34 cellular contexts compared by ENCODE assay signal in genomic region chr3:104275199-104275598, GRCh38.
DNase-seq lines count a peak whose midpoint lies in the region; ATAC-seq, FAIRE-seq and TF ChIP-seq lines count a peak whose summit lies in the region.
"Had no signal": no experiment of that assay in that cellular context is flagged by ENCODE, and none has a peak within 500 bp of the region (broad histone marks: within the 10 kb centered on the region; RNA-seq: fewer than 3 reads in every experiment).

No MANE protein-coding gene starts in this region.

- no peaks in the 10 kb centered on the region for H3K27me3 ChIP-seq in adipocyte (replicated peaks; ENCODE audit: control insufficient read depth, insufficient read depth, low read length)
- H3K27me3 ChIP-seq: BE2C; BLaER1; BLaER1 treated with 17β-estradiol and CSF1 and Interleukin-3, amounts not matched to agents 10 nM and 100 nM had no signal

- H3K9ac ChIP-seq in adipocyte (ENCODE audit: low read length) = no peak overlapping the region
- H3K9ac ChIP-seq: BLaER1; BLaER1 treated with 17β-estradiol and CSF1 and Interleukin-3, amounts not matched to agents 10 nM and 100 nM had no signal

- FAIRE-seq in A204.1 (lab: Jason Lieb, UNC) = peak; percentile 3
- FAIRE-seq in colon (lab: Jason Lieb, UNC) = peak; percentile 60
- FAIRE-seq in urothelium cell line (lab: Jason Lieb, UNC) = no peak
- FAIRE-seq: A549, D721Med had no signal

- no peak for ATAC-seq in GM19455 (IDR thresholded peaks at IDR 0.05; ENCODE audit: unreplicated experiment)
- ATAC-seq: A549; CD8-positive, alpha-beta T cell had no signal

- H3K36me3 ChIP-seq in HEK293 (ENCODE audit: control insufficient read depth in 2 of 2, insufficient read depth in 1 of 2, low read length in 2 of 2) (no peaks in the 10 kb centered on the region), adipocyte (ENCODE audit: control insufficient read depth, insufficient read depth, low read length, severe bottlenecking) (no peaks in the 10 kb centered on the region)
- H3K36me3 ChIP-seq: BE2C; BLaER1; BLaER1 treated with 17β-estradiol and CSF1 and Interleukin-3, amounts not matched to agents 10 nM and 100 nM had no signal

- H3K4me1 ChIP-seq in HEK293 (ENCODE audit: control insufficient read depth, insufficient read depth, low read length) (0 out of 2 replicates have a peak, but pooled peaks cover 2% of the 10 kb centered on the region), adipocyte (ENCODE audit: control insufficient read depth, insufficient read depth, low read length) (no peaks in the 10 kb centered on the region)
- H3K4me1 ChIP-seq: A549; BE2C; BLaER1; BLaER1 treated with 17β-estradiol and CSF1 and Interleukin-3, amounts not matched to agents 10 nM and 100 nM; Caco-2 had no signal

- POLR2A ChIA-PET in HEK293 (lab: Yijun Ruan, JAX) = no interaction called here

- H3K27ac ChIP-seq in HEK293 (ENCODE audit: extremely low read depth, low read depth, low read length) = no peak overlapping the region
- H3K27ac ChIP-seq: 22Rv1; A549; BLaER1; BLaER1 treated with 17β-estradiol and CSF1 and Interleukin-3, amounts not matched to agents 10 nM and 100 nM; C4-2B had no signal

- no peak for DNase-seq in adipocyte (ENCODE audit: low read depth)
- DNase-seq in HuH-7 (ENCODE audit: low spot score) = no peak
- no peak for DNase-seq in urothelium cell line (ENCODE audit: low spot score)
- DNase-seq in NCI-H146 treated with DMSO at 0.1 percent for 48 hours (lab: John Stamatoyannopoulos, UW; ENCODE audit: unreplicated experiment) = no peak
- DNase-seq: 8988T; ACHN; AML-193; BE2C; C1 segment of cervical spinal cord; Caco-2; Calu3; CD4-positive, alpha-beta memory T cell; CD4-positive, alpha-beta T cell; CD4-positive, CD25-positive, alpha-beta regulatory T cell; CD8-positive, alpha-beta memory T cell; CD8-positive, alpha-beta T cell; COR-L47; DMS 273 treated with DMSO at 0.1 percent for 48 hours; DMS153; DMS53; DMS79; DMS79 treated with DMSO at 0.1 percent for 48 hours; DND-41; EL had no signal

- H3K4me3 ChIP-seq in HEK293 (ENCODE audit: low read depth, low read length) (no peak overlapping the region), adipocyte (ENCODE audit: low read length) (peak overlapping the region; percentile 37)
- H3K4me3 ChIP-seq: A549; BLaER1; BLaER1 treated with 17β-estradiol and CSF1 and Interleukin-3, amounts not matched to agents 10 nM and 100 nM had no signal

- H3K9me3 ChIP-seq in HEK293 (ENCODE audit: control insufficient read depth, insufficient read depth, low read depth, low read length) = no peaks in the 10 kb centered on the region
- H3K9me3 ChIP-seq in adipocyte (ENCODE audit: control insufficient read depth, low read length) = peaks cover 34% of the 10 kb centered on the region
- H3K9me3 ChIP-seq: BE2C, BLaER1 had no signal

- CTCF ChIA-PET in HEK293 (lab: Yijun Ruan, JAX) = no interaction called here

- no peak for TF ChIP-seq CTCF in HEK293 (tag by site-specific recombination; IDR thresholded peaks at IDR 0.05)

TF ChIP-seq in HEK293, 187 proteins besides CTCF, POLR2A, EP300 and RAD21:
- no peak for TF ChIP-seq ZNF501 (tag by site-specific recombination; IDR thresholded peaks at IDR 0.05)
- no peak for TF ChIP-seq ZBTB7A (tag by site-specific recombination; IDR thresholded peaks at IDR 0.05; ENCODE audit: low read depth)
- peak; percentile 90 for TF ChIP-seq SETDB1 (IDR thresholded peaks at IDR 0.05; ENCODE audit: insufficient read length, low read length)
